In genomic region chr17:64004903-64005733, GRCh38 we compare ENCODE assay signal across 13 cellular contexts. TPM values are rescaled to one million over a fixed set of nuclear protein-coding genes. Genes with fewer than 3 reads are reported as not detected.
DNase-seq lines count a peak whose midpoint lies in the region; ATAC-seq and TF ChIP-seq lines count a peak whose summit lies in the region.
"Had no signal": no experiment of that assay in that cellular context is flagged by ENCODE, and none has a peak within 500 bp of the region (broad histone marks: within the 10 kb centered on the region; RNA-seq: fewer than 3 reads in every experiment).

No MANE protein-coding gene starts in this region.

- 68 to 75% methylated on average over 19 of the region's 19 CpGs for WGBS in heart right ventricle, 2 donors

- peaks cover 23% of the 10 kb centered on the region for H3K36me3 Mint-ChIP-seq in activated CD8-positive, alpha-beta T cell treated with anti-CD3 and anti-CD28 coated beads, Interleukin-2, amount 10 ng/mL, durations not matched to agents 7 days and 5 days (ENCODE audit: low read depth)
- no peaks in the 10 kb centered on the region for H3K36me3 Mint-ChIP-seq in glutamatergic neuron (ENCODE audit: unreplicated experiment)

- H3K4me1 ChIP-seq in heart right ventricle, result peaks cover 2 to 83% (median 64%) of the 10 kb centered on the region in 9 donors
- H3K4me1 ChIP-seq in vagina, result peaks cover 37% of the 10 kb centered on the region
- H3K4me1 ChIP-seq: Caco-2 had no signal

- peak overlapping the region; percentile 36 for H3K27ac Mint-ChIP-seq in activated CD8-positive, alpha-beta T cell treated with anti-CD3 and anti-CD28 coated beads, Interleukin-2, amount 10 ng/mL, durations not matched to agents 7 days and 5 days
- H3K27ac Mint-ChIP-seq in glutamatergic neuron (ENCODE audit: unreplicated experiment), result no peak overlapping the region

- no peak for TF ChIP-seq POLR2A in vagina (IDR thresholded peaks at IDR 0.05)

- peak overlapping the region; percentile 18 to 59 (median 45) for H3K4me3 ChIP-seq in heart right ventricle
- no peak overlapping the region for H3K4me3 ChIP-seq in vagina

- H3K9me3 ChIP-seq in heart right ventricle (no peaks in the 10 kb centered on the region), vagina (no peaks in the 10 kb centered on the region)

- no peaks in the 10 kb centered on the region for H3K27me3 Mint-ChIP-seq in activated CD8-positive, alpha-beta T cell treated with anti-CD3 and anti-CD28 coated beads, Interleukin-2, amount 10 ng/mL, durations not matched to agents 7 days and 5 days (ENCODE audit: low read depth)
- no peaks in the 10 kb centered on the region for H3K27me3 Mint-ChIP-seq in glutamatergic neuron (ENCODE audit: unreplicated experiment)

- no peak overlapping the region for H3K4me3 Mint-ChIP-seq in activated CD8-positive, alpha-beta T cell treated with anti-CD3 and anti-CD28 coated beads, Interleukin-2, amount 10 ng/mL, durations not matched to agents 7 days and 5 days
- H3K4me3 Mint-ChIP-seq in glutamatergic neuron (ENCODE audit: unreplicated experiment), result no peak overlapping the region

- CTCF ChIA-PET in activated CD8-positive, alpha-beta T cell treated with anti-CD3 and anti-CD28 coated beads, Interleukin-2, amount 10 ng/mL, durations not matched to agents 7 days and 5 days (lab: Charles Lee), result interaction anchor here (0.9 to 1.4 kb wide), 4 partner anchors 14 to 85 kb away, joined by 3 to 5 read pairs (median 4); no protein-coding TSS in a partner anchor

- POLR2A ChIA-PET in activated CD8-positive, alpha-beta T cell treated with anti-CD3 and anti-CD28 coated beads, Interleukin-2, amount 10 ng/mL, durations not matched to agents 7 days and 5 days (lab: Charles Lee), result interaction anchor here (0.7 to 0.9 kb wide), 2 partner anchors 15 to 16 kb away, joined by 3 to 4 read pairs; no protein-coding TSS in a partner anchor

- TF ChIP-seq CTCF in heart right ventricle (IDR thresholded peaks at IDR 0.05) (no peak), vagina (IDR thresholded peaks at IDR 0.05) (no peak), glutamatergic neuron (IDR thresholded peaks at IDR 0.05; ENCODE audit: partially characterized antibody, unreplicated experiment) (no peak)

- H3K36me3 ChIP-seq in heart right ventricle (peaks cover 0 to 36% (median 0%) of the 10 kb centered on the region in 9 donors), vagina (no peaks in the 10 kb centered on the region)

- H3K27ac ChIP-seq in heart right ventricle (peak overlapping the region; percentile 65 to 90 (median 84)), vagina (no peak overlapping the region)

- intact Hi-C loops in heart right ventricle (cut with DNase I) (loop anchor here in 1 of 10 donors (2.0 kb wide), 1 partner anchor 16 kb away; the partner anchor contains the start of gene ICAM2), Right ventricle myocardium superior (cut with DNase I) (no loop called here), vagina (cut with DNase I) (no loop called here)

- no peaks in the 10 kb centered on the region for H3K9me3 Mint-ChIP-seq in activated CD8-positive, alpha-beta T cell treated with anti-CD3 and anti-CD28 coated beads, Interleukin-2, amount 10 ng/mL, durations not matched to agents 7 days and 5 days (ENCODE audit: insufficient read depth)
- H3K9me3 Mint-ChIP-seq in glutamatergic neuron (ENCODE audit: unreplicated experiment), result no peaks in the 10 kb centered on the region

- peaks cover 0 to 3% (median 0%) of the 10 kb centered on the region in 7 donors for H3K27me3 ChIP-seq in heart right ventricle
- no peaks in the 10 kb centered on the region for H3K27me3 ChIP-seq in vagina

- peaks cover 28% of the 10 kb centered on the region for H3K4me1 Mint-ChIP-seq in activated CD8-positive, alpha-beta T cell treated with anti-CD3 and anti-CD28 coated beads, Interleukin-2, amount 10 ng/mL, durations not matched to agents 7 days and 5 days (ENCODE audit: low read depth)
- no peaks in the 10 kb centered on the region for H3K4me1 Mint-ChIP-seq in glutamatergic neuron (ENCODE audit: low read depth, unreplicated experiment)

- ATAC-seq in heart right ventricle (no peak), Right ventricle myocardium superior (ENCODE audit: poor library complexity) (no peak)
- no peak for ATAC-seq in activated CD8-positive, alpha-beta T cell treated with anti-CD3 and anti-CD28 coated beads, Interleukin-2, amount 10 ng/mL, durations not matched to agents 7 days and 5 days

- DNase-seq in heart right ventricle (no peak), Right ventricle myocardium superior (no peak), mesenteric fat pad (ENCODE audit: low spot score) (peak; percentile 69), vagina (ENCODE audit: extremely low spot score in 2 of 2) (peak; percentile 71 to 74), glutamatergic neuron (no peak), NCI-H2029 treated with DMSO at 0.1 percent for 48 hours (lab: John Stamatoyannopoulos, UW) (no peak), SHP77 treated with DMSO at 0.1 percent for 48 hours (lab: John Stamatoyannopoulos, UW) (no peak)
- no peak for DNase-seq in activated CD8-positive, alpha-beta T cell treated with anti-CD3 and anti-CD28 coated beads, Interleukin-2, amount 10 ng/mL, durations not matched to agents 7 days and 5 days
- DNase-seq: IMR-90, mammary epithelial cell, T-helper 2 cell, trophoblast cell had no signal

RNA-seq across cellular contexts. Expression of gene PRR29, which starts 7.0 kb away (rescaled TPM):
- total RNA-seq in heart right ventricle (under 1 TPM in 6 of 10 donors, not detected in 4; 0.21 to 0.44 (median 0.29) TPM), Right ventricle myocardium superior (0.30 TPM), mesenteric fat pad (0.90 TPM), vagina (not detected), glutamatergic neuron (ENCODE audit: unreplicated experiment) (not detected)
- polyA plus RNA-seq in heart right ventricle, result under 1 TPM; 0.29 to 0.66 TPM
- total RNA-seq in activated CD8-positive, alpha-beta T cell treated with anti-CD3 and anti-CD28 coated beads, Interleukin-2, amount 10 ng/mL, durations not matched to agents 7 days and 5 days, result 1 to 10 TPM in 1 of 2 experiments, under 1 TPM in 1; 0.97 to 1.3 TPM
- total RNA-seq: Caco-2 had no signal

RNA-seq across cellular contexts. Expression of gene ICAM2, which starts 15.3 kb away (rescaled TPM):
- 10 to 100 TPM; 25.2 to 70.2 (median 32.4) TPM for total RNA-seq in heart right ventricle
- 100 to 1,000 TPM in 1 of 2 donors, 10 to 100 TPM in 1; 83.9 to 117 TPM for polyA plus RNA-seq in heart right ventricle
- 31.9 TPM for total RNA-seq in Right ventricle myocardium superior
- 10 to 100 TPM; 48.4 to 51.3 TPM for total RNA-seq in activated CD8-positive, alpha-beta T cell treated with anti-CD3 and anti-CD28 coated beads, Interleukin-2, amount 10 ng/mL, durations not matched to agents 7 days and 5 days
- 75.2 TPM for total RNA-seq in mesenteric fat pad
- total RNA-seq in vagina, result 55.7 TPM
- not detected for total RNA-seq in glutamatergic neuron (ENCODE audit: unreplicated experiment)
- total RNA-seq: IMR-90 had no signal

RNA-seq across cellular contexts. Expression of gene SCN4A, which starts 32.4 kb away (rescaled TPM):
- 1 to 10 TPM in 1 of 10 donors, under 1 TPM in 9; 0.19 to 2.4 (median 0.53) TPM for total RNA-seq in heart right ventricle
- polyA plus RNA-seq in heart right ventricle, result 1 to 10 TPM in 1 of 2 donors, under 1 TPM in 1; 0.33 to 2.9 TPM
- total RNA-seq in Right ventricle myocardium superior, result 0.56 TPM
- not detected for total RNA-seq in activated CD8-positive, alpha-beta T cell treated with anti-CD3 and anti-CD28 coated beads, Interleukin-2, amount 10 ng/mL, durations not matched to agents 7 days and 5 days
- total RNA-seq in mesenteric fat pad, result 27.1 TPM
- 0.98 TPM for total RNA-seq in vagina
- total RNA-seq in glutamatergic neuron (ENCODE audit: unreplicated experiment), result 7.9 TPM
- total RNA-seq: Caco-2, IMR-90, mammary epithelial cell had no signal
- polyA plus RNA-seq: IMR-90 had no signal

Comparison
In these comparisons a context has a peak if more than half of its experiments do, and no peak if none do; other contexts are left out.
1. DNase-seq: peak in mesenteric fat pad (single experiment) and vagina (2 of 2); none in heart right ventricle (0 of 2), Right ventricle myocardium superior (single experiment), activated CD8-positive, alpha-beta T cell treated with anti-CD3 and anti-CD28 coated beads, Interleukin-2, amount 10 ng/mL, durations not matched to agents 7 days and 5 days (single experiment), glutamatergic neuron (single experiment), NCI-H2029 treated with DMSO at 0.1 percent for 48 hours (single experiment) and SHP77 treated with DMSO at 0.1 percent for 48 hours (single experiment).
2. H3K4me3 ChIP-seq: peak in heart right ventricle (10 of 10); none in vagina (0 of 2).
3. RNA of gene ICAM2, which starts 15.3 kb away (total RNA-seq): 75.2 TPM in mesenteric fat pad (single experiment), 55.7 TPM in vagina (single experiment), 48.4 to 51.3 TPM in activated CD8-positive, alpha-beta T cell treated with anti-CD3 and anti-CD28 coated beads, Interleukin-2, amount 10 ng/mL, durations not matched to agents 7 days and 5 days, 25.2 to 70.2 TPM in heart right ventricle and 31.9 TPM in Right ventricle myocardium superior (single experiment); not detected in glutamatergic neuron (single experiment); every median in the first group is over 10 times any median in the second.